26 cellular contexts compared by ENCODE assay signal in genomic region chr1:209560529-209560928, GRCh38. TPM values are rescaled to one million over a fixed set of nuclear protein-coding genes. Genes with fewer than 3 reads are reported as not detected.
"Had no signal": no experiment of that assay in that cellular context is flagged by ENCODE, and none has a peak within 500 bp of the region (broad histone marks: within the 10 kb centered on the region; RNA-seq: fewer than 3 reads in every experiment).

No MANE protein-coding gene starts in this region.

- H3K27me3 ChIP-seq: pancreas, uterus had no signal

- H3K9me3 ChIP-seq: left lung, lower lobe of right lung, pancreas, prostate gland, spleen, tibial nerve, uterus had no signal

- H3K4me3 ChIP-seq: left lung, lower lobe of right lung, pancreas, prostate gland, spleen, tibial nerve, uterus had no signal

- DNase-seq: hypothalamus; immature natural killer cell; kidney; left colon; left lung; lower lobe of right lung; mammary epithelial cell; mesenchymal stem cell; naive B cell; natural killer cell; nucleus accumbens; pancreas; posterior cingulate gyrus; right cardiac atrium; small intestine; spleen; stimulated activated CD4-positive, alpha-beta T cell treated with anti-CD3 and anti-CD28 coated beads, Interleukin-4, amount 100 ng/mL, for 24 hours; stimulated activated naive CD4-positive, alpha-beta T cell; stimulated activated naive CD8-positive, alpha-beta T cell treated with anti-CD3 and anti-CD28 coated beads, Interleukin-15, amount 100 ng/mL, for 72 hours; substantia nigra; uterus had no signal

- H3K4me1 ChIP-seq: left lung, lower lobe of right lung, pancreas, prostate gland, tibial nerve, uterus had no signal

- H3K36me3 ChIP-seq: left lung, lower lobe of right lung, pancreas, prostate gland, spleen, tibial nerve, uterus had no signal

- ATAC-seq: left colon; left lung; lower lobe of right lung; natural killer cell; pancreas; right cardiac atrium; sciatic nerve; stimulated activated effector memory CD8-positive, alpha-beta T cell treated with anti-CD3 and anti-CD28 coated beads, Interleukin-12 subunit alpha, Interleukin-12 subunit beta, amount 100 ng/mL, for 72 hours; stimulated activated naive CD8-positive, alpha-beta T cell treated with anti-CD3 and anti-CD28 coated beads, Interleukin-15, amount 100 ng/mL, for 72 hours had no signal

- H3K27me3 Mint-ChIP-seq: type B pancreatic cell had no signal

- H3K9me3 Mint-ChIP-seq: immature natural killer cell; naive B cell; natural killer cell; stimulated activated effector memory CD8-positive, alpha-beta T cell treated with anti-CD3 and anti-CD28 coated beads, Interleukin-12 subunit alpha, Interleukin-12 subunit beta, amount 100 ng/mL, for 72 hours; stimulated activated naive CD8-positive, alpha-beta T cell treated with anti-CD3 and anti-CD28 coated beads, Interleukin-15, amount 100 ng/mL, for 72 hours; type B pancreatic cell had no signal

- H3K27ac ChIP-seq: left lung, lower lobe of right lung, pancreas, prostate gland, spleen, tibial nerve, uterus had no signal

- H3K4me3 Mint-ChIP-seq: immature natural killer cell; naive B cell; natural killer cell; stimulated activated effector memory CD8-positive, alpha-beta T cell treated with anti-CD3 and anti-CD28 coated beads, Interleukin-12 subunit alpha, Interleukin-12 subunit beta, amount 100 ng/mL, for 72 hours; stimulated activated naive CD8-positive, alpha-beta T cell treated with anti-CD3 and anti-CD28 coated beads, Interleukin-15, amount 100 ng/mL, for 72 hours; type B pancreatic cell had no signal

- H3K36me3 Mint-ChIP-seq: immature natural killer cell; naive B cell; natural killer cell; stimulated activated effector memory CD8-positive, alpha-beta T cell treated with anti-CD3 and anti-CD28 coated beads, Interleukin-12 subunit alpha, Interleukin-12 subunit beta, amount 100 ng/mL, for 72 hours; type B pancreatic cell had no signal

- H3K4me1 Mint-ChIP-seq: immature natural killer cell; naive B cell; natural killer cell; stimulated activated naive CD8-positive, alpha-beta T cell treated with anti-CD3 and anti-CD28 coated beads, Interleukin-15, amount 100 ng/mL, for 72 hours had no signal

- H3K27ac Mint-ChIP-seq: immature natural killer cell; naive B cell; natural killer cell; stimulated activated effector memory CD8-positive, alpha-beta T cell treated with anti-CD3 and anti-CD28 coated beads, Interleukin-12 subunit alpha, Interleukin-12 subunit beta, amount 100 ng/mL, for 72 hours; stimulated activated naive CD8-positive, alpha-beta T cell treated with anti-CD3 and anti-CD28 coated beads, Interleukin-15, amount 100 ng/mL, for 72 hours; type B pancreatic cell had no signal

RNA-seq across cellular contexts. Expression of gene CAMK1G, which starts 23.0 kb away (rescaled TPM):
- total RNA-seq: mammary epithelial cell, natural killer cell had no signal
